Comparison of ENCODE assay signal across 10 cellular contexts in the genomic region with DNA sequence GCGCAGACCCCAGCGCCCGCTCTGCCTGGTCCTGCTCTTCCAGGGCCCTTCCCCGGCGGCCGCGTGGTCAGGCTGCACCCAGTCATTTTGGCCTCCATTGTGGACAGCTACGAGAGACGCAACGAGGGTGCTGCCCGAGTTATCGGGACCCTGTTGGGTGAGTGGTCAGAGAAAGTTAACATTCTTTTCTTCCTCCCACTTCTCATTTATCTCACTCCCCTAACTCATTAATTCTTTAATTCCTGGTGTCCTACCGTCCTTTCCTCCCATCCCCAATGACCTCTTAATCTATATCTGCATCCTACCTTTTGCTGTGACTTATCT. TPM values are rescaled to one million over a fixed set of nuclear protein-coding genes. Genes with fewer than 3 reads are reported as not detected.
DNase-seq lines count a peak whose midpoint lies in the region; ATAC-seq and TF ChIP-seq lines count a peak whose summit lies in the region.
"Not testable (repeated sequence)": the region's sequence is repeated elsewhere in the genome, so short reads cannot be mapped to it uniquely, and the experiment has no call there.
"Had no signal": no experiment of that assay in that cellular context is flagged by ENCODE, and none has a peak within 500 bp of the region (broad histone marks: within the 10 kb centered on the region; RNA-seq: fewer than 3 reads in every experiment).

No MANE protein-coding gene starts in this region.

- not testable (repeated sequence) for H3K9me3 ChIP-seq in BLaER1; HCT116 (ENCODE audit: control insufficient read depth in 1 of 2, insufficient read depth in 1 of 2, low read depth in 1 of 2, low read length in 2 of 2); OCI-LY1 (ENCODE audit: low read length); duodenal mucosa (ENCODE audit: control insufficient read depth in 1 of 2, low read length in 2 of 2); iPS-15b (ENCODE audit: control insufficient read depth, insufficient read depth, low read length); stomach smooth muscle (ENCODE audit: control insufficient read depth in 2 of 2, low read length in 2 of 2)

- not testable (repeated sequence) for DNase-seq in HCT116 (ENCODE audit: low read depth, low spot score); activated T-cell treated with anti-CD3 and anti-CD28 coated beads, Interleukin-2, amount 50 U/mL, for 72 hours; nephron progenitor cell

- TF ChIP-seq CTCF in HCT116 (IDR thresholded peaks at IDR 0.05 in 2 of 3, conservative IDR thresholded peaks at IDR 0.05 in 1 of 3; ENCODE audit: borderline replicate concordance in 1 of 3, insufficient read depth in 1 of 3, low read depth in 2 of 3, low read length in 2 of 3); OCI-LY1 (IDR thresholded peaks at IDR 0.05; ENCODE audit: low read length); nephron progenitor cell (IDR thresholded peaks at IDR 0.05): not testable (repeated sequence)

- not testable (repeated sequence) for H3K9me2 ChIP-seq in HCT116 (ENCODE audit: insufficient read depth); OCI-LY1 (ENCODE audit: low read depth, low read length)

- peak overlapping the region; percentile 90 to 98 for H3K4me3 Mint-ChIP-seq in activated T-cell treated with anti-CD3 and anti-CD28 coated beads, Interleukin-2, amount 50 U/mL, for 72 hours
- peak overlapping the region; percentile 99 for H3K4me3 Mint-ChIP-seq in nephron progenitor cell

- H3K27me3 ChIP-seq in BLaER1; HCT116 (ENCODE audit: insufficient read depth, low read length); OCI-LY1 (ENCODE audit: insufficient read depth, low read length); duodenal mucosa (ENCODE audit: control insufficient read depth in 1 of 2, insufficient read depth in 2 of 2, low read length in 2 of 2); iPS-15b (ENCODE audit: control insufficient read depth, insufficient read depth, low read length); stomach smooth muscle (ENCODE audit: control insufficient read depth in 1 of 2, insufficient read depth in 2 of 2, low read length in 2 of 2): not testable (repeated sequence)

- H3K4me3 ChIP-seq in BLaER1, result peak overlapping the region; percentile 80
- peak overlapping the region; percentile 93 for H3K4me3 ChIP-seq in HCT116 (replicated peaks in 1 of 2; ENCODE audit: low read depth in 1 of 2, low read length in 2 of 2)
- H3K4me3 ChIP-seq in OCI-LY1 (ENCODE audit: low read depth, low read length, poor library complexity, severe bottlenecking), result peak overlapping the region; percentile 91
- peak overlapping the region; percentile 87 to 97 for H3K4me3 ChIP-seq in duodenal mucosa (ENCODE audit: low read depth in 1 of 2, low read length in 2 of 2)
- peak overlapping the region; percentile 61 for H3K4me3 ChIP-seq in iPS-15b (ENCODE audit: low read depth, low read length)
- H3K4me3 ChIP-seq in stomach smooth muscle (ENCODE audit: low read length in 2 of 2), result peak overlapping the region; percentile 97 to 100

- BruUV-seq in HCT116 (replicated peaks; lab: Mats Ljungman, UMichigan), result not testable (repeated sequence)

- H3K36me3 Mint-ChIP-seq in activated T-cell treated with anti-CD3 and anti-CD28 coated beads, Interleukin-2, amount 50 U/mL, for 72 hours (ENCODE audit: insufficient read depth in 2 of 2), result peaks cover 7 to 13% of the 10 kb centered on the region in 2 donors
- H3K36me3 Mint-ChIP-seq in nephron progenitor cell (ENCODE audit: low read depth), result peaks cover 11% of the 10 kb centered on the region

- not testable (repeated sequence) for TF ChIP-seq POLR2A in HCT116 (IDR thresholded peaks at IDR 0.05; ENCODE audit: borderline replicate concordance, extremely low read depth, insufficient read depth, insufficient read length)

- not testable (repeated sequence) for H3F3A ChIP-seq in OCI-LY1 (ENCODE audit: insufficient read depth, low read length)

- RAD21 ChIA-PET in HCT116 (lab: Charles Lee; ENCODE audit: low non-redundant PET in 1 of 2, low total read pairs in 2 of 2, uncharacterized antibody in 2 of 2, unreplicated experiment in 2 of 2), result interaction anchor here (0.8 to 2.2 kb wide), 2 partner anchors 83 to 95 kb away, joined by 4 read pairs; no protein-coding TSS in a partner anchor

- H3K4me1 Mint-ChIP-seq in activated T-cell treated with anti-CD3 and anti-CD28 coated beads, Interleukin-2, amount 50 U/mL, for 72 hours (ENCODE audit: low read depth), result peaks cover 42% of the 10 kb centered on the region
- H3K4me1 Mint-ChIP-seq in nephron progenitor cell, result peaks cover 23% of the 10 kb centered on the region

- H3K27ac ChIP-seq in BLaER1, result peak overlapping the region; percentile 80
- peak overlapping the region; percentile 2; the same call in 1 of the 2 replicates for H3K27ac ChIP-seq in HCT116 (ENCODE audit: low read depth, low read length)
- not testable (repeated sequence) for H3K27ac ChIP-seq in OCI-LY1 (ENCODE audit: low read depth, low read length, poor library complexity, severe bottlenecking); duodenal mucosa (ENCODE audit: low read depth, low read length)
- peak overlapping the region; percentile 18 for H3K27ac ChIP-seq in stomach smooth muscle (ENCODE audit: low read length)

- H3K79me2 ChIP-seq in HCT116 (ENCODE audit: insufficient read depth, low read length), result peaks cover 49% of the 10 kb centered on the region
- peaks cover 28% of the 10 kb centered on the region for H3K79me2 ChIP-seq in OCI-LY1 (ENCODE audit: insufficient read depth, low read length)

- peaks cover 42% of the 10 kb centered on the region for H4K20me1 ChIP-seq in BLaER1
- H4K20me1 ChIP-seq in HCT116 (ENCODE audit: insufficient read depth); OCI-LY1 (ENCODE audit: insufficient read depth, low read length): not testable (repeated sequence)

- CTCF ChIA-PET in HCT116 (lab: Charles Lee), result interaction anchor here (0.6 to 1.6 kb wide), 20 partner anchors 10 to 894 kb away, joined by 3 to 22 read pairs (median 4); no protein-coding TSS in a partner anchor

- POLR2A ChIA-PET in HCT116 (lab: Charles Lee), result not testable (repeated sequence)

- not testable (repeated sequence) for H2AFZ ChIP-seq in HCT116 (ENCODE audit: low read depth, low read length, poor library complexity, severe bottlenecking); OCI-LY1 (ENCODE audit: low read length)

- not testable (repeated sequence) for H3K27me3 Mint-ChIP-seq in activated T-cell treated with anti-CD3 and anti-CD28 coated beads, Interleukin-2, amount 50 U/mL, for 72 hours (ENCODE audit: low read depth); nephron progenitor cell (ENCODE audit: low read depth, poor library complexity)

- not testable (repeated sequence) for TF ChIP-seq RAD21 in HCT116 (IDR thresholded peaks at IDR 0.05; ENCODE audit: low read depth)

- H3K4me1 ChIP-seq in BLaER1 (peaks cover 59% of the 10 kb centered on the region), HCT116 (ENCODE audit: control insufficient read depth in 1 of 2, insufficient read depth in 2 of 2, low read length in 2 of 2) (peaks cover 10 to 21% of the 10 kb centered on the region in 2 experiments; a peak in 3 of 4 replicates), OCI-LY1 (ENCODE audit: insufficient read depth, low read length, severe bottlenecking) (peaks cover 26% of the 10 kb centered on the region), duodenal mucosa (ENCODE audit: control insufficient read depth in 1 of 2, insufficient read depth in 2 of 2, low read length in 2 of 2) (peaks cover 15 to 20% of the 10 kb centered on the region in 2 donors), stomach smooth muscle (ENCODE audit: control insufficient read depth, insufficient read depth, low read length) (peaks cover 16% of the 10 kb centered on the region)
- H3K4me1 ChIP-seq in iPS-15b (ENCODE audit: control insufficient read depth, insufficient read depth, low read length), result not testable (repeated sequence)

- H3K4me2 ChIP-seq in BLaER1, result peak overlapping the region; percentile 94
- peak overlapping the region; percentile 89 for H3K4me2 ChIP-seq in HCT116 (ENCODE audit: low read length)
- peak overlapping the region; percentile 93 for H3K4me2 ChIP-seq in OCI-LY1 (ENCODE audit: low read length)

- H3K9me3 Mint-ChIP-seq in activated T-cell treated with anti-CD3 and anti-CD28 coated beads, Interleukin-2, amount 50 U/mL, for 72 hours; nephron progenitor cell: not testable (repeated sequence)

- peaks cover 40% of the 10 kb centered on the region for H3K36me3 ChIP-seq in BLaER1
- peaks cover 14 to 18% of the 10 kb centered on the region in 2 experiments; a peak in 2 of 4 replicates for H3K36me3 ChIP-seq in HCT116 (ENCODE audit: control insufficient read depth in 1 of 2, insufficient read depth in 2 of 2, low read length in 2 of 2)
- H3K36me3 ChIP-seq in OCI-LY1 (ENCODE audit: insufficient read depth, low read length), result peaks cover 37% of the 10 kb centered on the region
- H3K36me3 ChIP-seq in duodenal mucosa (ENCODE audit: control insufficient read depth in 1 of 2, insufficient read depth in 2 of 2, low read length in 2 of 2), result peaks cover 9 to 14% of the 10 kb centered on the region in 2 donors
- not testable (repeated sequence) for H3K36me3 ChIP-seq in iPS-15b (ENCODE audit: control insufficient read depth, insufficient read depth, low read length)
- H3K36me3 ChIP-seq in stomach smooth muscle (ENCODE audit: control insufficient read depth in 2 of 2, insufficient read depth in 2 of 2, low read length in 2 of 2), result peaks cover 10 to 13% of the 10 kb centered on the region in 2 donors

- intact Hi-C loops in HCT116 (cut with micrococcal nuclease), result loop anchor here (1.0 to 5.0 kb wide), 3 partner anchors 80 to 890 kb away; no protein-coding TSS in a partner anchor

- peak overlapping the region; percentile 87 for H3K9ac ChIP-seq in BLaER1
- peak overlapping the region; percentile 75 for H3K9ac ChIP-seq in HCT116 (ENCODE audit: low read length)
- peak overlapping the region; percentile 71 for H3K9ac ChIP-seq in OCI-LY1 (ENCODE audit: low read length)
- peak overlapping the region; percentile 56 to 70 for H3K9ac ChIP-seq in duodenal mucosa (ENCODE audit: low read depth in 1 of 2, low read length in 2 of 2)
- peak overlapping the region; percentile 18 for H3K9ac ChIP-seq in iPS-15b (ENCODE audit: low read depth, low read length)
- H3K9ac ChIP-seq in stomach smooth muscle (ENCODE audit: low read length in 2 of 2), result peak overlapping the region; percentile 78 to 90

- not testable (repeated sequence) for ATAC-seq in HCT116
- peak in 1 of 2 donors; percentile 23 for ATAC-seq in activated T-cell treated with anti-CD3 and anti-CD28 coated beads, Interleukin-2, amount 50 U/mL, for 72 hours (replicated peaks in 1 of 2)

- peak overlapping the region; percentile 92 for H3K27ac Mint-ChIP-seq in activated T-cell treated with anti-CD3 and anti-CD28 coated beads, Interleukin-2, amount 50 U/mL, for 72 hours
- peak overlapping the region; percentile 90 for H3K27ac Mint-ChIP-seq in nephron progenitor cell

RNA-seq across cellular contexts. Expression of a gene that starts 0.4 kb away (rescaled TPM):
- total RNA-seq in HCT116 (2021; ENCODE audit: unreplicated experiment), result 313 TPM
- 424 and 431 TPM in 2 replicates for polyA plus RNA-seq in HCT116 (2012)
- 100 to 1,000 TPM; 287 to 325 TPM for total RNA-seq in activated T-cell treated with anti-CD3 and anti-CD28 coated beads, Interleukin-2, amount 50 U/mL, for 72 hours

RNA-seq across cellular contexts. Expression of a gene that starts 22.3 kb away (rescaled TPM):
- total RNA-seq in HCT116 (2021; ENCODE audit: unreplicated experiment), result not detected
- polyA plus RNA-seq in HCT116 (2012), result not detected in 2 replicates
- not detected for total RNA-seq in activated T-cell treated with anti-CD3 and anti-CD28 coated beads, Interleukin-2, amount 50 U/mL, for 72 hours
- total RNA-seq: dermis microvascular lymphatic vessel endothelial cell, temporal lobe had no signal

RNA-seq across cellular contexts. Expression of a gene that starts 46.0 kb away (rescaled TPM):
- total RNA-seq in HCT116 (2021; ENCODE audit: unreplicated experiment), result not detected
- polyA plus RNA-seq in HCT116 (2012), result not detected in 2 replicates
- total RNA-seq in activated T-cell treated with anti-CD3 and anti-CD28 coated beads, Interleukin-2, amount 50 U/mL, for 72 hours, result not detected
- total RNA-seq: dermis microvascular lymphatic vessel endothelial cell, temporal lobe had no signal

RNA-seq across cellular contexts. Expression of a gene that starts 56.5 kb away (rescaled TPM):
- not detected for total RNA-seq in HCT116 (2021; ENCODE audit: unreplicated experiment)
- polyA plus RNA-seq in HCT116 (2012), result not detected in 2 replicates
- not detected for total RNA-seq in activated T-cell treated with anti-CD3 and anti-CD28 coated beads, Interleukin-2, amount 50 U/mL, for 72 hours
- total RNA-seq: dermis microvascular lymphatic vessel endothelial cell, temporal lobe had no signal

Comparison
In these comparisons a context has a peak if more than half of its experiments do, and no peak if none do; other contexts are left out.
1. H3K9ac ChIP-seq: peak in every context shown above with its lines; median percentile 87 in BLaER1; 84 in stomach smooth muscle; 75 in HCT116; 71 in OCI-LY1; 63 in duodenal mucosa; 18 in iPS-15b.